8 cellular contexts compared by ENCODE assay signal in the genomic region with DNA sequence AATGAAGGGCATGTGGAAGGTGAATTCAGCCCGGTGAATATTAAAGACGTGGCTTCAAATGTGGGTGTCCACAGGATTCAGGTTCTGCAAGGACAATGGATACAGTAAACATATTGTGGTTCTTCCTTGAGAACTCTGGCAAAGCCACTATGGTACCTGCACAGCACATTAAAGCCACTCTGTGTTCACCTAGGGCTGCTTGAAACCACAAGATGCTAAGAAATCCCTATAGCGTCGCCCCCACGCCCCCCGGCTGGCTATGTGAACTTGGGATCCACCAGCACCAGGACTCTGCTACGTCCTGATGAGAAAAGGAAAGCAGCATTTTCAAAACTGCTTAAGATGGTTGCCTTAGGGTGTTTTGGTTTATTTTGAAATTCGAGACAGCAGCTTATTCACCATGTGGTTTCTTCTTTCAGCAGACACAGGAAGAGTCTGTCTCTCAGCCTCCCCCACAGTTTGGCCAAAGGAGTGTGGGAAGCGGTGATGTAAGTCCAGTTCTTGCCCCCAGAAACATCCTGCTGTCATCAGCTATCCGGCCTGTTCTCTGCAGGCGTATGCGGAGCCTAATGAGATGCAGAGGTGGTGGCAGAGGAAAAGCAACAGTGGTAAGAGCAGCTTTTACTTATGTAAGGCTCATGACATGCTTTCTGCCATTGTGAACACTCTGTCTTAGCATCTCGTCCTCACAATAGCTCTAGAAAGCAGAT.
DNase-seq lines count a peak whose midpoint lies in the region; ATAC-seq, FAIRE-seq and TF ChIP-seq lines count a peak whose summit lies in the region.

No MANE protein-coding gene starts in this region.

- no peaks in the 10 kb centered on the region for H3K9me3 ChIP-seq in K562 (replicated peaks; ENCODE audit: control insufficient read depth, insufficient read depth, low read depth, low read length)

- no peak overlapping the region; the same call in 1 of the 2 replicates for H3K4me2 ChIP-seq in K562 (ENCODE audit: insufficient read depth, low read length)

- no TSS peak for BruUV-seq in K562 (replicated peaks; lab: Mats Ljungman, UMichigan)

- peaks cover 14% of the 10 kb centered on the region for H3K36me3 Mint-ChIP-seq in T-helper 2 cell treated with Interferon-gamma antibody and Interleukin-4, amounts not matched to agents 5 μg/mL and 100 μg/mL, for 36 hours (ENCODE audit: low read depth)

- no peak for TF ChIP-seq POLR2A in K562 (conservative IDR thresholded peaks at IDR 0.05)

- no peaks in the 10 kb centered on the region for H3K36me3 ChIP-seq in K562 (ENCODE audit: control insufficient read depth, insufficient read depth, low read length)

- no peak for TF ChIP-seq CTCF in K562 (IDR thresholded peaks at IDR 0.05 in 2 of 3, conservative IDR thresholded peaks at IDR 0.05 in 1 of 3; ENCODE audit: insufficient read depth in 2 of 3, low read depth in 1 of 3, low read length in 3 of 3)

- no peak for TF ChIP-seq RAD21 in K562 (CRISPR knock-in tag; conservative IDR thresholded peaks at IDR 0.05 in 1 of 2, IDR thresholded peaks at IDR 0.05 in 1 of 2)

- TF ChIP-seq EP300 in K562 (IDR thresholded peaks at IDR 0.05; ENCODE audit: low read length) = no peak

- in situ Hi-C loops in K562 (cut with MboI) = no loop called here

- peaks cover 5% of the 10 kb centered on the region for H3K9me3 Mint-ChIP-seq in T-helper 2 cell treated with Interferon-gamma antibody and Interleukin-4, amounts not matched to agents 5 μg/mL and 100 μg/mL, for 36 hours

- H3K27me3 ChIP-seq in K562 (ENCODE audit: control insufficient read depth in 2 of 2, insufficient read depth in 2 of 2, low read length in 2 of 2) = peaks cover 10 to 29% of the 10 kb centered on the region in 2 experiments; a peak in 3 of 5 replicates

- no peak overlapping the region for H3K27ac ChIP-seq in K562 (ENCODE audit: extremely low read depth, low read depth, low read length)

- peak overlapping the region; percentile 82 for H3K27ac Mint-ChIP-seq in T-helper 2 cell treated with Interferon-gamma antibody and Interleukin-4, amounts not matched to agents 5 μg/mL and 100 μg/mL, for 36 hours

- POLR2A ChIA-PET in K562 (lab: Yijun Ruan, JAX) = interaction anchor here (0.7 to 1.2 kb wide), 4 partner anchors 10 to 234 kb away, joined by 3 to 5 read pairs (median 3); no protein-coding TSS in a partner anchor

- no peak overlapping the region for H3K9ac ChIP-seq in K562 (ENCODE audit: insufficient read depth in 1 of 2, low read depth in 2 of 2, low read length in 2 of 2)

- no peak overlapping the region for H3K4me3 ChIP-seq in K562

- CTCF ChIA-PET in K562 (lab: Yijun Ruan, JAX; ENCODE audit: low intra/inter-chr PET ratio) = no interaction called here

- no peak for FAIRE-seq in K562 (lab: Jason Lieb, UNC)

- H3K4me1 Mint-ChIP-seq in T-helper 2 cell treated with Interferon-gamma antibody and Interleukin-4, amounts not matched to agents 5 μg/mL and 100 μg/mL, for 36 hours (ENCODE audit: low read depth) = peaks cover 54% of the 10 kb centered on the region

- H3K4me1 ChIP-seq in K562 (replicated peaks in 1 of 2; ENCODE audit: control insufficient read depth in 2 of 2, insufficient read depth in 2 of 2, low read length in 2 of 2) = peaks cover 0 to 21% of the 10 kb centered on the region in 2 experiments; a peak in 3 of 5 replicates

- H3K79me2 ChIP-seq in K562 (ENCODE audit: control insufficient read depth, insufficient read depth, low read length) = no peaks in the 10 kb centered on the region

- H2AFZ ChIP-seq in K562 (ENCODE audit: low read depth, low read length) = no peak overlapping the region

- H3K9me1 ChIP-seq in K562 (ENCODE audit: control insufficient read depth, insufficient read depth, low read length) = no peaks in the 10 kb centered on the region

- 9% methylated on average over 13 of the region's 13 CpGs for WGBS in K562 (ENCODE audit: insufficient coverage, low coverage, missing lambda C conversion rate)

- H4K20me1 ChIP-seq in K562 (replicated peaks; ENCODE audit: control insufficient read depth, insufficient read depth, low read length) = no peaks in the 10 kb centered on the region

- no peaks in the 10 kb centered on the region for H3K27me3 Mint-ChIP-seq in T-helper 2 cell treated with Interferon-gamma antibody and Interleukin-4, amounts not matched to agents 5 μg/mL and 100 μg/mL, for 36 hours (ENCODE audit: low read depth)

- intact Hi-C loops in K562 (cut with micrococcal nuclease) = no loop called here

- peak overlapping the region; percentile 71 for H3K4me3 Mint-ChIP-seq in T-helper 2 cell treated with Interferon-gamma antibody and Interleukin-4, amounts not matched to agents 5 μg/mL and 100 μg/mL, for 36 hours

- ATAC-seq in K562 (peak; percentile 63), GM21390 (IDR thresholded peaks at IDR 0.05; ENCODE audit: unreplicated experiment) (no peak), HG02970 (IDR thresholded peaks at IDR 0.05; ENCODE audit: low FRiP score, unreplicated experiment) (no peak)

- DNase-seq in NCI-H510A treated with DMSO at 0.1 percent for 48 hours (lab: John Stamatoyannopoulos, UW) (peak; percentile 17), NCI-H510A (lab: John Stamatoyannopoulos, UW) (no peak), K562 (ENCODE audit: extremely low read depth in 1 of 4, low spot score in 3 of 4) (peak in 1 of 4 experiments; percentile 18), kidney glomerular epithelial cell (lab: John Stamatoyannopoulos, UW) (peak; percentile 94)
- DNase-seq in T-helper 2 cell treated with Interferon-gamma antibody and Interleukin-4, amounts not matched to agents 5 μg/mL and 100 μg/mL, for 36 hours (ENCODE audit: low spot score) = peak; percentile 60
- peak; percentile 28 for DNase-seq in stimulated activated CD4-positive, alpha-beta T cell treated with anti-CD3 and anti-CD28 coated beads, Interleukin-2, amount 100 ng/mL, for 4 hours (ENCODE audit: low read depth)

TF ChIP-seq in K562, 482 proteins besides CTCF, POLR2A, EP300 and RAD21 (continues in another document):
- no peak for TF ChIP-seq STAT5A (IDR thresholded peaks at IDR 0.05; ENCODE audit: borderline replicate concordance, low read length)
- TF ChIP-seq RBFOX2 (IDR thresholded peaks at IDR 0.05; ENCODE audit: low read depth, low read length) = no peak
- no peak for TF ChIP-seq ZNF445 (CRISPR knock-in tag; IDR thresholded peaks at IDR 0.05; ENCODE audit: low read depth)
- TF ChIP-seq, protein P1, sequence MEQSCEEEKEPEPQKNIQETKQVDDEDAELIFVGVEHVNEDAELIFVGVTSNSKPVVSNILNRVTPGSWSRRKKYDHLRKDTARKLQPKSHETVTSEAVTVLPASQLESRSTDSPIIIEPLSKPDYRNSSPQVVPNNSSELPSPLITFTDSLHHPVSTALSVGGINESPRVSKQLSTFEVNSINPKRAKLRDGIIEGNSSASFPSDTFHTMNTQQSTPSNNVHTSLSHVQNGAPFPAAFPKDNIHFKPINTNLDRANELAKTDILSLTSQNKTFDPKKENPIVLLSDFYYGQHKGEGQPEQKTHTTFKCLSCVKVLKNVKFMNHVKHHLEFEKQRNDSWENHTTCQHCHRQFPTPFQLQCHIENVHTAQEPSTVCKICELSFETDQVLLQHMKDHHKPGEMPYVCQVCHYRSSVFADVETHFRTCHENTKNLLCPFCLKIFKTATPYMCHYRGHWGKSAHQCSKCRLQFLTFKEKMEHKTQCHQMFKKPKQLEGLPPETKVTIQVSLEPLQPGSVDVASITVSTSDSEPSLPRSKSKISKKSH (CRISPR knock-in tag; IDR thresholded peaks at IDR 0.05) = no peak
- no peak for TF ChIP-seq TBP (optimal IDR thresholded peaks at IDR 0.05; ENCODE audit: low read depth, low read length)
- TF ChIP-seq SOX6 (IDR thresholded peaks at IDR 0.05) = no peak
- TF ChIP-seq, protein P2, sequence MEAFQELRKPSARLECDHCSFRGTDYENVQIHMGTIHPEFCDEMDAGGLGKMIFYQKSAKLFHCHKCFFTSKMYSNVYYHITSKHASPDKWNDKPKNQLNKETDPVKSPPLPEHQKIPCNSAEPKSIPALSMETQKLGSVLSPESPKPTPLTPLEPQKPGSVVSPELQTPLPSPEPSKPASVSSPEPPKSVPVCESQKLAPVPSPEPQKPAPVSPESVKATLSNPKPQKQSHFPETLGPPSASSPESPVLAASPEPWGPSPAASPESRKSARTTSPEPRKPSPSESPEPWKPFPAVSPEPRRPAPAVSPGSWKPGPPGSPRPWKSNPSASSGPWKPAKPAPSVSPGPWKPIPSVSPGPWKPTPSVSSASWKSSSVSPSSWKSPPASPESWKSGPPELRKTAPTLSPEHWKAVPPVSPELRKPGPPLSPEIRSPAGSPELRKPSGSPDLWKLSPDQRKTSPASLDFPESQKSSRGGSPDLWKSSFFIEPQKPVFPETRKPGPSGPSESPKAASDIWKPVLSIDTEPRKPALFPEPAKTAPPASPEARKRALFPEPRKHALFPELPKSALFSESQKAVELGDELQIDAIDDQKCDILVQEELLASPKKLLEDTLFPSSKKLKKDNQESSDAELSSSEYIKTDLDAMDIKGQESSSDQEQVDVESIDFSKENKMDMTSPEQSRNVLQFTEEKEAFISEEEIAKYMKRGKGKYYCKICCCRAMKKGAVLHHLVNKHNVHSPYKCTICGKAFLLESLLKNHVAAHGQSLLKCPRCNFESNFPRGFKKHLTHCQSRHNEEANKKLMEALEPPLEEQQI (IDR thresholded peaks at IDR 0.05) = no peak
- no peak for TF ChIP-seq SMAD2 (IDR thresholded peaks at IDR 0.05; ENCODE audit: low read depth, low read length)
- TF ChIP-seq ZNF124 (CRISPR knock-in tag; IDR thresholded peaks at IDR 0.05) = no peak
- TF ChIP-seq, protein P3, sequence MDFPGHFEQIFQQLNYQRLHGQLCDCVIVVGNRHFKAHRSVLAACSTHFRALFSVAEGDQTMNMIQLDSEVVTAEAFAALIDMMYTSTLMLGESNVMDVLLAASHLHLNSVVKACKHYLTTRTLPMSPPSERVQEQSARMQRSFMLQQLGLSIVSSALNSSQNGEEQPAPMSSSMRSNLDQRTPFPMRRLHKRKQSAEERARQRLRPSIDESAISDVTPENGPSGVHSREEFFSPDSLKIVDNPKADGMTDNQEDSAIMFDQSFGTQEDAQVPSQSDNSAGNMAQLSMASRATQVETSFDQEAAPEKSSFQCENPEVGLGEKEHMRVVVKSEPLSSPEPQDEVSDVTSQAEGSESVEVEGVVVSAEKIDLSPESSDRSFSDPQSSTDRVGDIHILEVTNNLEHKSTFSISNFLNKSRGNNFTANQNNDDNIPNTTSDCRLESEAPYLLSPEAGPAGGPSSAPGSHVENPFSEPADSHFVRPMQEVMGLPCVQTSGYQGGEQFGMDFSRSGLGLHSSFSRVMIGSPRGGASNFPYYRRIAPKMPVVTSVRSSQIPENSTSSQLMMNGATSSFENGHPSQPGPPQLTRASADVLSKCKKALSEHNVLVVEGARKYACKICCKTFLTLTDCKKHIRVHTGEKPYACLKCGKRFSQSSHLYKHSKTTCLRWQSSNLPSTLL (IDR thresholded peaks at IDR 0.05) = no peak
- TF ChIP-seq RBBP5 (IDR thresholded peaks at IDR 0.05; ENCODE audit: borderline replicate concordance, insufficient read depth, low read length, poor library complexity, severe bottlenecking) = no peak
- no peak for TF ChIP-seq CBX1 (IDR thresholded peaks at IDR 0.05; ENCODE audit: low read depth)
